ENCODE assay signal across 18 cellular contexts in genomic region chr4:123804171-123804721, GRCh38.
DNase-seq lines count a peak whose midpoint lies in the region; ATAC-seq and TF ChIP-seq lines count a peak whose summit lies in the region.
"Had no signal": no experiment of that assay in that cellular context is flagged by ENCODE, and none has a peak within 500 bp of the region (broad histone marks: within the 10 kb centered on the region; RNA-seq: fewer than 3 reads in every experiment).

No MANE protein-coding gene starts in this region.

- H2AFZ ChIP-seq in Karpas-422 (ENCODE audit: low read length) = no peak overlapping the region
- H2AFZ ChIP-seq: GM23338 had no signal

- H3K27me3 ChIP-seq in adrenal gland = no peaks in the 10 kb centered on the region
- H3K27me3 ChIP-seq in Karpas-422 (ENCODE audit: low read length) = no peaks in the 10 kb centered on the region
- H3K27me3 ChIP-seq: BE2C had no signal

- H3K27ac ChIP-seq in adrenal gland = no peak overlapping the region
- H3K27ac ChIP-seq in Karpas-422 (ENCODE audit: low read length) = no peak overlapping the region
- H3K27ac ChIP-seq: HL-60 had no signal

- H3K4me3 Mint-ChIP-seq in activated CD8-positive, alpha-beta T cell treated with anti-CD3 and anti-CD28 coated beads for 36 hours = no peak overlapping the region
- H3K4me3 Mint-ChIP-seq: CD4-positive, CD25-positive, alpha-beta regulatory T cell; CD8-positive, alpha-beta memory T cell; GM23338; HFFc6 had no signal

- CTCF ChIA-PET in activated CD8-positive, alpha-beta T cell treated with anti-CD3 and anti-CD28 coated beads for 36 hours (lab: Charles Lee) = interaction anchor here (0.9 kb wide), 1 partner anchor 10 kb away, joined by 3 read pairs; no protein-coding TSS in a partner anchor

- H3K4me1 Mint-ChIP-seq in activated CD8-positive, alpha-beta T cell treated with anti-CD3 and anti-CD28 coated beads for 36 hours (ENCODE audit: low read depth) = no peaks in the 10 kb centered on the region
- H3K4me1 Mint-ChIP-seq: CD4-positive, CD25-positive, alpha-beta regulatory T cell; CD8-positive, alpha-beta memory T cell had no signal

- H3K36me3 ChIP-seq in adrenal gland (replicated peaks in 1 of 2) (no peaks in the 10 kb centered on the region), Karpas-422 (ENCODE audit: insufficient read depth, low read length) (no peaks in the 10 kb centered on the region)
- H3K36me3 ChIP-seq: BE2C had no signal

- H3K9me2 ChIP-seq in Karpas-422 (replicated peaks; ENCODE audit: insufficient read depth, low read length) = no peaks in the 10 kb centered on the region

- no peak for TF ChIP-seq CTCF in adrenal gland (IDR thresholded peaks at IDR 0.05)
- TF ChIP-seq CTCF in activated CD8-positive, alpha-beta T cell treated with anti-CD3 and anti-CD28 coated beads for 36 hours (IDR thresholded peaks at IDR 0.05) = no peak

- H3K9me3 ChIP-seq in adrenal gland (replicated peaks in 1 of 3) (no peaks in the 10 kb centered on the region), Karpas-422 (ENCODE audit: low read length) (no peaks in the 10 kb centered on the region)
- H3K9me3 ChIP-seq: BE2C had no signal

- H3K36me3 Mint-ChIP-seq in activated CD8-positive, alpha-beta T cell treated with anti-CD3 and anti-CD28 coated beads for 36 hours (ENCODE audit: low read depth) = no peaks in the 10 kb centered on the region
- H3K36me3 Mint-ChIP-seq: CD4-positive, CD25-positive, alpha-beta regulatory T cell; CD8-positive, alpha-beta memory T cell had no signal

- H3K79me2 ChIP-seq in Karpas-422 (ENCODE audit: low read length) = no peaks in the 10 kb centered on the region

- H4K20me1 ChIP-seq in Karpas-422 (ENCODE audit: insufficient read depth, low read depth, low read length) = no peaks in the 10 kb centered on the region

- WGBS in adrenal gland, 4 donors = 64 to 76% (median 68%) methylated on average over 3 of the region's 3 CpGs

- no peak overlapping the region for H3K4me3 ChIP-seq in adrenal gland
- no peak overlapping the region for H3K4me3 ChIP-seq in Karpas-422 (ENCODE audit: low read length)
- H3K4me3 ChIP-seq: GM23338 had no signal

- peaks cover 3% of the 10 kb centered on the region for H3K27me3 Mint-ChIP-seq in activated CD8-positive, alpha-beta T cell treated with anti-CD3 and anti-CD28 coated beads for 36 hours
- H3K27me3 Mint-ChIP-seq: CD4-positive, CD25-positive, alpha-beta regulatory T cell had no signal

- no peak overlapping the region for H3K9ac ChIP-seq in Karpas-422 (ENCODE audit: low read length)

- peak; percentile 6 for DNase-seq in RPMI7951 (ENCODE audit: low read depth)
- peak; percentile 30 to 64 (median 47) for DNase-seq in adrenal gland
- DNase-seq in lung microvascular endothelial cell (ENCODE audit: low read depth in 2 of 2) = peak; percentile 20 to 40
- peak; percentile 45 for DNase-seq in renal cortical epithelial cell (ENCODE audit: low read depth)
- DNase-seq in activated CD8-positive, alpha-beta T cell treated with anti-CD3 and anti-CD28 coated beads for 36 hours = no peak
- no peak for DNase-seq in NCI-H510A treated with DMSO at 0.1 percent for 48 hours (lab: John Stamatoyannopoulos, UW)
- no peak for DNase-seq in Karpas-422
- DNase-seq: ACHN; BE2C; C1 segment of cervical spinal cord; CD4-positive, CD25-positive, alpha-beta regulatory T cell; CD8-positive, alpha-beta memory T cell; COR-L47; GDM1; HFFc6 had no signal

- no peak overlapping the region for H3K27ac Mint-ChIP-seq in activated CD8-positive, alpha-beta T cell treated with anti-CD3 and anti-CD28 coated beads for 36 hours
- H3K27ac Mint-ChIP-seq: CD4-positive, CD25-positive, alpha-beta regulatory T cell; CD8-positive, alpha-beta memory T cell; GM23338; HFFc6 had no signal

- H3K4me1 ChIP-seq in adrenal gland (replicated peaks in 1 of 2) = peaks cover 0 to 4% of the 10 kb centered on the region in 2 donors
- H3K4me1 ChIP-seq in Karpas-422 (ENCODE audit: low read length) = no peaks in the 10 kb centered on the region
- H3K4me1 ChIP-seq: BE2C had no signal

- POLR2A ChIA-PET in activated CD8-positive, alpha-beta T cell treated with anti-CD3 and anti-CD28 coated beads for 36 hours (lab: Charles Lee) = no interaction called here

- H3K4me2 ChIP-seq in Karpas-422 (ENCODE audit: low read depth, low read length, poor library complexity, severe bottlenecking) = no peak overlapping the region
- H3K4me2 ChIP-seq: GM23338 had no signal

- TF ChIP-seq POLR2A in adrenal gland (IDR thresholded peaks at IDR 0.05) = no peak

- ATAC-seq in activated CD8-positive, alpha-beta T cell treated with anti-CD3 and anti-CD28 coated beads for 36 hours = no peak
- ATAC-seq: GM23338, HCT116 had no signal

- no peaks in the 10 kb centered on the region for H3K9me3 Mint-ChIP-seq in activated CD8-positive, alpha-beta T cell treated with anti-CD3 and anti-CD28 coated beads for 36 hours

- intact Hi-C loops in adrenal gland (cut with DNase I) = no loop called here
- intact Hi-C loops in activated CD8-positive, alpha-beta T cell treated with anti-CD3 and anti-CD28 coated beads for 36 hours (cut with micrococcal nuclease) = no loop called here

Comparison
In these comparisons a context has a peak if more than half of its experiments do, and no peak if none do; other contexts are left out.
1. DNase-seq: peak in RPMI7951 (single experiment), adrenal gland (7 of 7), lung microvascular endothelial cell (2 of 2) and renal cortical epithelial cell (single experiment); none in activated CD8-positive, alpha-beta T cell treated with anti-CD3 and anti-CD28 coated beads for 36 hours (single experiment), NCI-H510A treated with DMSO at 0.1 percent for 48 hours (single experiment) and Karpas-422 (single experiment).